In genomic region chr7:92179393-92179924, GRCh38 we compare ENCODE assay signal across 8 cellular contexts. TPM values are rescaled to one million over a fixed set of nuclear protein-coding genes. Genes with fewer than 3 reads are reported as not detected.
DNase-seq lines count a peak whose midpoint lies in the region; ATAC-seq and TF ChIP-seq lines count a peak whose summit lies in the region.

No MANE protein-coding gene starts in this region.

- H3K36me3 Mint-ChIP-seq in central memory CD8-positive, alpha-beta T cell (ENCODE audit: insufficient read depth): peaks cover 2% of the 10 kb centered on the region

- peak; percentile 5 for DNase-seq in GM06990 (ENCODE audit: extremely low read depth, insufficient read length)
- DNase-seq in central memory CD8-positive, alpha-beta T cell (ENCODE audit: low spot score in 2 of 2): no peak
- DNase-seq in left kidney (ENCODE audit: low read depth, low spot score): peak; percentile 77
- no peak for DNase-seq in left colon
- DNase-seq in activated CD4-positive, alpha-beta T cell treated with anti-CD3 and anti-CD28 coated beads, Interleukin-2, amount 50 U/mL, for 4 hours: no peak

- no peak for TF ChIP-seq CTCF in GM06990 (IDR thresholded peaks at IDR 0.05; ENCODE audit: insufficient read depth, low read length, poor library complexity, severe bottlenecking)

- H3K27me3 ChIP-seq in GM06990 (replicated peaks; ENCODE audit: control insufficient read depth, insufficient read depth, low read length) (no peaks in the 10 kb centered on the region), subcutaneous abdominal adipose tissue (ENCODE audit: control insufficient read depth in 5 of 5, insufficient read depth in 4 of 5, low read length in 5 of 5) (no peaks in the 10 kb centered on the region)

- H3K36me3 ChIP-seq in GM06990 (ENCODE audit: control insufficient read depth, insufficient read depth, low read length): no peaks in the 10 kb centered on the region
- H3K36me3 ChIP-seq in subcutaneous abdominal adipose tissue (ENCODE audit: control insufficient read depth in 5 of 5, insufficient read depth in 5 of 5, low read length in 5 of 5): no peaks in the 10 kb centered on the region

- peak overlapping the region; percentile 72 for H3K27ac ChIP-seq in subcutaneous abdominal adipose tissue (ENCODE audit: low read depth, low read length)

- ATAC-seq in HG03196 (IDR thresholded peaks at IDR 0.05; ENCODE audit: unreplicated experiment) (peak; percentile 8), left colon (no peak), HG03469 (IDR thresholded peaks at IDR 0.05; ENCODE audit: unreplicated experiment) (no peak)
- ATAC-seq in central memory CD8-positive, alpha-beta T cell (replicated peaks; ENCODE audit: extremely low read depth, poor library complexity, severe bottlenecking): peak; percentile 21

- no peaks in the 10 kb centered on the region for H3K9me3 Mint-ChIP-seq in central memory CD8-positive, alpha-beta T cell

- peak overlapping the region; percentile 60 for H3K4me3 ChIP-seq in GM06990 (replicated peaks; ENCODE audit: low read depth, low read length)
- H3K4me3 ChIP-seq in subcutaneous abdominal adipose tissue (ENCODE audit: low read depth in 1 of 5, low read length in 5 of 5): peak overlapping the region; percentile 60 to 83 (median 71)

- no peaks in the 10 kb centered on the region for H3K27me3 Mint-ChIP-seq in central memory CD8-positive, alpha-beta T cell

- intact Hi-C loops in left colon (cut with DNase I, micrococcal nuclease): no loop called here

- H3K9ac ChIP-seq in subcutaneous abdominal adipose tissue (ENCODE audit: low read length in 5 of 5): peak overlapping the region; percentile 70 to 86 (median 81)

- peak overlapping the region; percentile 74 for H3K4me3 Mint-ChIP-seq in central memory CD8-positive, alpha-beta T cell

- peak overlapping the region; percentile 59 for H3K27ac Mint-ChIP-seq in central memory CD8-positive, alpha-beta T cell (ENCODE audit: low read depth)

- no peaks in the 10 kb centered on the region for H3K9me3 ChIP-seq in subcutaneous abdominal adipose tissue (ENCODE audit: control insufficient read depth in 5 of 5, low read length in 5 of 5)

- peaks cover 0 to 9% (median 7%) of the 10 kb centered on the region in 5 donors for H3K4me1 ChIP-seq in subcutaneous abdominal adipose tissue (ENCODE audit: control insufficient read depth in 5 of 5, insufficient read depth in 5 of 5, low read length in 5 of 5)

- peaks cover 5% of the 10 kb centered on the region for H3K4me1 Mint-ChIP-seq in central memory CD8-positive, alpha-beta T cell

RNA-seq across cellular contexts. Expression of gene LRRD1, which starts 0.5 kb away (rescaled TPM):
- under 1 TPM in 1 of 2 donors, not detected in 1; 0.18 TPM for total RNA-seq in left colon

RNA-seq across cellular contexts. Expression of gene CYP51A1, which starts 45.2 kb away (rescaled TPM):
- total RNA-seq in left colon: 100 to 1,000 TPM; 152 to 255 TPM

Comparison
In these comparisons a context has a peak if more than half of its experiments do, and no peak if none do; other contexts are left out.
1. DNase-seq: peak in GM06990 (single experiment) and left kidney (single experiment); none in central memory CD8-positive, alpha-beta T cell (0 of 2), left colon (0 of 2) and activated CD4-positive, alpha-beta T cell treated with anti-CD3 and anti-CD28 coated beads, Interleukin-2, amount 50 U/mL, for 4 hours (0 of 2).
2. ATAC-seq: peak in HG03196 (single experiment) and central memory CD8-positive, alpha-beta T cell (single experiment); none in left colon (single experiment) and HG03469 (single experiment).